In genomic region chr13:71290963-71291937, GRCh38 we compare ENCODE assay signal across 8 cellular contexts.
DNase-seq lines count a peak whose midpoint lies in the region; ATAC-seq and TF ChIP-seq lines count a peak whose summit lies in the region.

No MANE protein-coding gene starts in this region.

- intact Hi-C loops in Caco-2 (cut with micrococcal nuclease; ENCODE audit: unreplicated experiment): no loop called here

- H3K4me1 Mint-ChIP-seq in Caco-2 (ENCODE audit: low read depth, unreplicated experiment): no peaks in the 10 kb centered on the region

- no peak overlapping the region for H3K4me3 Mint-ChIP-seq in Caco-2 (ENCODE audit: unreplicated experiment)

- no peaks in the 10 kb centered on the region for H3K27me3 Mint-ChIP-seq in Caco-2 (ENCODE audit: insufficient read depth, unreplicated experiment)

- no peaks in the 10 kb centered on the region for H3K27me3 ChIP-seq in Caco-2 (replicated peaks; ENCODE audit: control insufficient read depth, insufficient read depth, low read length)

- no TSS peak for BruUV-seq in Caco-2 (replicated peaks; lab: Mats Ljungman, UMichigan)

- H3K36me3 ChIP-seq in Caco-2 (ENCODE audit: control insufficient read depth, insufficient read depth, low read length): no peaks in the 10 kb centered on the region

- no peaks in the 10 kb centered on the region for H3K9me3 ChIP-seq in Caco-2

- peak; percentile 92 for ATAC-seq in HG02938 (IDR thresholded peaks at IDR 0.05; ENCODE audit: unreplicated experiment)

- CTCF ChIA-PET in Caco-2 (lab: Charles Lee): no interaction called here

- DNase-seq in activated gamma-delta T cell treated with Interleukin-2 at 50 U/mL for 16 hours: peak; percentile 15
- no peak for DNase-seq in activated gamma-delta T cell (lab: John Stamatoyannopoulos, UW)
- DNase-seq in NCI-H345 (lab: John Stamatoyannopoulos, UW): peak; percentile 76
- DNase-seq in activated T-cell treated with anti-CD3 and anti-CD28 coated beads, Interleukin-2, amount 50 U/mL, for 1 hour: peak; percentile 20
- DNase-seq in glomerular endothelial cell (ENCODE audit: extremely low read depth, low read depth, low spot score): peak; percentile 3
- DNase-seq in stimulated activated CD4-positive, alpha-beta T cell treated with anti-CD3 and anti-CD28 coated beads, Interleukin-1b, Interleukin-23, amount 100 ng/mL, for 4 hours (ENCODE audit: low read depth in 2 of 2): peak; percentile 3 to 30
- no peak for DNase-seq in Caco-2

- no peak overlapping the region for H3K4me3 ChIP-seq in Caco-2 (ENCODE audit: low read depth, low read length)

- no peak for TF ChIP-seq CTCF in Caco-2 (IDR thresholded peaks at IDR 0.05; ENCODE audit: insufficient read depth in 1 of 2, low read depth in 1 of 2, low read length in 1 of 2, severe bottlenecking in 1 of 2, unreplicated experiment in 1 of 2)

- no peaks in the 10 kb centered on the region for H3K4me1 ChIP-seq in Caco-2

- POLR2A ChIA-PET in Caco-2 (lab: Charles Lee): no interaction called here

- peaks cover 22% of the 10 kb centered on the region for H3K9me3 Mint-ChIP-seq in Caco-2 (ENCODE audit: unreplicated experiment)

- no peak overlapping the region for H3K27ac Mint-ChIP-seq in Caco-2 (ENCODE audit: unreplicated experiment)

- H3K36me3 Mint-ChIP-seq in Caco-2 (ENCODE audit: insufficient read depth, unreplicated experiment): no peaks in the 10 kb centered on the region

Comparison
In these comparisons a context has a peak if more than half of its experiments do, and no peak if none do; other contexts are left out.
1. DNase-seq: peak in activated gamma-delta T cell treated with Interleukin-2 at 50 U/mL for 16 hours (single experiment), NCI-H345 (single experiment), activated T-cell treated with anti-CD3 and anti-CD28 coated beads, Interleukin-2, amount 50 U/mL, for 1 hour (single experiment), glomerular endothelial cell (single experiment) and stimulated activated CD4-positive, alpha-beta T cell treated with anti-CD3 and anti-CD28 coated beads, Interleukin-1b, Interleukin-23, amount 100 ng/mL, for 4 hours (2 of 2); none in activated gamma-delta T cell (single experiment) and Caco-2 (0 of 2).